9 cellular contexts compared by ENCODE assay signal in the genomic region with DNA sequence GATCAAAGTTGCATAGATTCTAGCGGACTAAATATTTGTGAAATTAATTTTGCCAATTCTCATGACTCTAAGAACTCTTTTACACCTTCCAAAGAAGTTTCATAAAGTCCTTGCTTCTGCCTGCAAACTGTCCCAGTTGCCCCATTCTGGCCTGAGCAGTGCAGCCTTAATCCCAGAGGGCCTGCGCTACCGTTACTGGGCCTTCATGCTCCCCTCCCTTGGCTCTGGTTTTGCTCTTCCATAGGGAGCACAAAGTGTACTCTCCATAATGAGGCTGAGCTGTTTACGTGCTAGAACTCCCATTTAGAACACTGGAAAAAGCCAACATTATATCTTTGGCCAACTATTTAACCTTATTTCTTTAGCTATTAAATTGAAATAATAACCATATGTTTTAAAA. TPM values are rescaled to one million over a fixed set of nuclear protein-coding genes. Genes with fewer than 3 reads are reported as not detected.
DNase-seq lines count a peak whose midpoint lies in the region; ATAC-seq and TF ChIP-seq lines count a peak whose summit lies in the region.
"Had no signal": no experiment of that assay in that cellular context is flagged by ENCODE, and none has a peak within 500 bp of the region (broad histone marks: within the 10 kb centered on the region; RNA-seq: fewer than 3 reads in every experiment).

No MANE protein-coding gene starts in this region.

- H4K20me1 ChIP-seq in DOHH2 (ENCODE audit: control insufficient read depth, insufficient read depth, low read depth, low read length) (no peaks in the 10 kb centered on the region), PC-3 (ENCODE audit: low read length) (no peaks in the 10 kb centered on the region)

- peaks cover 44% of the 10 kb centered on the region for H3K4me1 Mint-ChIP-seq in endothelial cell (ENCODE audit: unreplicated experiment)

- H3K9me3 ChIP-seq in DOHH2 (ENCODE audit: control insufficient read depth, insufficient read depth, low read length), result no peaks in the 10 kb centered on the region
- no peaks in the 10 kb centered on the region for H3K9me3 ChIP-seq in PC-3 (ENCODE audit: low read length)
- no peaks in the 10 kb centered on the region for H3K9me3 ChIP-seq in sigmoid colon
- H3K9me3 ChIP-seq: left lung had no signal

- H3K4me2 ChIP-seq in DOHH2 (ENCODE audit: low read length) (peak overlapping the region; percentile 79), PC-3 (ENCODE audit: low read length) (0 out of 2 replicates have a peak overlapping the region, but pooled peaks have one; percentile 90)

- peak overlapping the region; percentile 72 for H3K4me3 Mint-ChIP-seq in endothelial cell (ENCODE audit: unreplicated experiment)

- ATAC-seq in PC-3, result no peak
- no peak for ATAC-seq in GM18517 (IDR thresholded peaks at IDR 0.05; ENCODE audit: unreplicated experiment)
- ATAC-seq: left lung had no signal

- DNase-seq in PC-3 (no peak), endothelial cell (ENCODE audit: low spot score) (no peak), sigmoid colon (no peak), SW480 (ENCODE audit: low spot score) (no peak), SHP77 treated with DMSO at 0.1 percent for 48 hours (lab: John Stamatoyannopoulos, UW) (no peak)
- DNase-seq: left lung, NCI-H1105 had no signal

- no peak for TF ChIP-seq EP300 in sigmoid colon (IDR thresholded peaks at IDR 0.05)

- peaks cover 43% of the 10 kb centered on the region for H3K79me2 ChIP-seq in DOHH2 (ENCODE audit: control insufficient read depth, low read length)
- H3K79me2 ChIP-seq in PC-3 (ENCODE audit: low read length), result peaks cover 47% of the 10 kb centered on the region

- TF ChIP-seq CTCF in DOHH2 (IDR thresholded peaks at IDR 0.05; ENCODE audit: low read depth, low read length, poor library complexity, severe bottlenecking) (no peak), PC-3 (conservative IDR thresholded peaks at IDR 0.05; ENCODE audit: low read depth, low read length) (no peak), endothelial cell (IDR thresholded peaks at IDR 0.05; ENCODE audit: unreplicated experiment) (no peak), sigmoid colon (IDR thresholded peaks at IDR 0.05) (no peak)

- CTCF ChIA-PET in PC-3 (lab: Charles Lee), result interaction anchor here (0.6 kb wide), 1 partner anchor 326 kb away, joined by 4 read pairs; no protein-coding TSS in a partner anchor

- H3K36me3 ChIP-seq in DOHH2 (ENCODE audit: control insufficient read depth, low read length) (peaks cover 3% of the 10 kb centered on the region; the same call in 1 of the 2 replicates), PC-3 (ENCODE audit: low read depth, low read length) (no peaks in the 10 kb centered on the region), sigmoid colon (peaks cover 0 to 10% (median 0%) of the 10 kb centered on the region in 4 donors)

- no peak for TF ChIP-seq POLR2A in sigmoid colon (IDR thresholded peaks at IDR 0.05)

- 88 to 94% methylated on average over 4 of the region's 4 CpGs for WGBS in sigmoid colon, 2 donors

- no TSS peak for BruUV-seq in PC-3 (replicated peaks; lab: Mats Ljungman, UMichigan)

- H3K4me3 ChIP-seq in DOHH2 (ENCODE audit: low read length) (peak overlapping the region; percentile 74), PC-3 (ENCODE audit: low read length) (no peak overlapping the region), sigmoid colon (no peak overlapping the region)

- POLR2A ChIA-PET in PC-3 (lab: Charles Lee; ENCODE audit: unreplicated experiment), result no interaction called here

- H3K27me3 ChIP-seq in DOHH2 (ENCODE audit: control insufficient read depth, low read length) (no peaks in the 10 kb centered on the region), PC-3 (ENCODE audit: low read length) (no peaks in the 10 kb centered on the region), sigmoid colon (no peaks in the 10 kb centered on the region)
- H3K27me3 ChIP-seq: left lung had no signal

- peaks cover 13% of the 10 kb centered on the region for H3F3A ChIP-seq in DOHH2 (ENCODE audit: control insufficient read depth, insufficient read depth)
- H3F3A ChIP-seq in PC-3 (ENCODE audit: low read length, unreplicated experiment), result peaks cover 3% of the 10 kb centered on the region

- H2AFZ ChIP-seq in PC-3 (ENCODE audit: low read length), result no peak overlapping the region

- H3K27me3 Mint-ChIP-seq in endothelial cell (ENCODE audit: unreplicated experiment), result no peaks in the 10 kb centered on the region

- H3K9me2 ChIP-seq in DOHH2 (replicated peaks; ENCODE audit: control insufficient read depth, low read length) (no peaks in the 10 kb centered on the region), PC-3 (replicated peaks; ENCODE audit: low read length) (no peaks in the 10 kb centered on the region)

- intact Hi-C loops in PC-3 (cut with micrococcal nuclease) (no loop called here), sigmoid colon (cut with DNase I) (loop anchor here (5.0 kb wide), 1 partner anchor 689 kb away; the partner anchor contains the start of gene PAN3)

- H3K27ac Mint-ChIP-seq in endothelial cell (ENCODE audit: unreplicated experiment), result peak overlapping the region; percentile 59

- H3K27ac ChIP-seq in DOHH2 (ENCODE audit: low read depth, low read length) (peak overlapping the region; percentile 38), PC-3 (ENCODE audit: low read length) (no peak overlapping the region), sigmoid colon (peak overlapping the region in 3 of 4 donors; percentile 95 to 100 (median 96))

- no peaks in the 10 kb centered on the region for H3K9me3 Mint-ChIP-seq in endothelial cell (ENCODE audit: unreplicated experiment)

- H3K36me3 Mint-ChIP-seq in endothelial cell (ENCODE audit: low read depth, unreplicated experiment), result no peaks in the 10 kb centered on the region

- H3K9ac ChIP-seq in PC-3 (ENCODE audit: low read length), result no peak overlapping the region

- H3K4me1 ChIP-seq in DOHH2 (ENCODE audit: control insufficient read depth, low read length) (peaks cover 43% of the 10 kb centered on the region), PC-3 (ENCODE audit: insufficient read depth, low read length) (peaks cover 16% of the 10 kb centered on the region), sigmoid colon (peaks cover 0 to 30% (median 20%) of the 10 kb centered on the region in 4 donors)

RNA-seq across cellular contexts. Expression of gene MTIF3, which starts 2.1 kb away (rescaled TPM):
- total RNA-seq in PC-3 (2014; rRNA removed), result 28.2 and 43.9 TPM in 2 replicates
- total RNA-seq in endothelial cell (ENCODE audit: unreplicated experiment), result 51.2 TPM
- 100 to 1,000 TPM in 1 of 4 donors, 10 to 100 TPM in 3; 64.3 to 102 (median 74.4) TPM for total RNA-seq in sigmoid colon
- polyA plus RNA-seq in sigmoid colon, result 100 to 1,000 TPM in 1 of 3 donors, 10 to 100 TPM in 2; 72.9 to 125 (median 86.5) TPM

RNA-seq across cellular contexts. Expression of gene GTF3A, which starts 23.9 kb away (rescaled TPM):
- total RNA-seq in PC-3 (2014; rRNA removed) (174 and 201 TPM in 2 replicates), endothelial cell (ENCODE audit: unreplicated experiment) (73.6 TPM), sigmoid colon (100 to 1,000 TPM; 135 to 172 (median 154) TPM)
- 100 to 1,000 TPM in 1 of 3 donors, 10 to 100 TPM in 2; 76.3 to 113 (median 87.1) TPM for polyA plus RNA-seq in sigmoid colon
